ENCODE assay signal across 1 cellular context in the genomic region with DNA sequence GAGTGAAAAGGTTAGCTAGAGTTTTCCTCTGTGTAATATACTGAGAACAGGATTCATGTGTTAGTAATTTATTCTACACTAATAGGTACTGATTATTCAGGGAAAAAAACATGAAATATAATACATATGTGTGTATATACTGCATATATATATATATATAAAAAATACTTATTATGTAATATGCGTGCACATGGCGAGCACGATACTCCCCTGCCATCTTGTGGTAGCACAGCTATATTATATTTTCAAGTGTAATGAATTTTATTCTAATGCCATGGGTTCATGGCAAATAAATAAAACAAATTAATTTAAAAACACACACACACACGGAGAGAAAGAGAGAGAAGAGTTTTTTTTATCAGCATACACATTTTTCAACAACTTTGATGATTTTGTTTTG.
TF ChIP-seq lines count a peak whose summit lies in the region.

No MANE protein-coding gene starts in this region.

TF ChIP-seq in H1, 55 proteins besides CTCF, POLR2A, EP300 and RAD21 (continued from another document):
- TF ChIP-seq SIRT6 (IDR thresholded peaks at IDR 0.05; ENCODE audit: low read length) (no peak), MAX (IDR thresholded peaks at IDR 0.05) (no peak), CBX5 (IDR thresholded peaks at IDR 0.05; ENCODE audit: low read depth, low read length) (no peak)
TF ChIP-seq in H1: peak in this region for 0.
